ENCODE assay signal across 34 cellular contexts in the genomic region with DNA sequence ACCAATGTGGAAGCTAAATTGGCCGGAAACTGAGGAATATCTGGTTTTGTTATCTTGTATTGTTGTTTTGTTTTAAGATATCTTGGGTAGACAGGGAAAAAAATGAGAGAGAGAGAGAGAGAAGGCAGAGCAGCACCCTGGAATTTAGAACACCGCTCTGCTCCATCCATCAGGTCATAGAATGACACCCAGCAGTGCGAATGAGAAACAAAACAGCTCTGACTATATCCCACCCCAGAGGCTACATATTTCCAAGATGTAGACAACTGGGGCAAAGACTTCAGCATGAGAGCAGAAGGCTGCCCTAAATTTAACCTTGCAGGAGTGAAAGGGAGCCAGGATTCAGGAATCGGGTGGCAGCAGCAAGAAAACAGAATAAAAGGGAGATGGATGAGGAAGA. TPM values are rescaled to one million over a fixed set of nuclear protein-coding genes. Genes with fewer than 3 reads are reported as not detected.
DNase-seq lines count a peak whose midpoint lies in the region; ATAC-seq and TF ChIP-seq lines count a peak whose summit lies in the region.
"Had no signal": no experiment of that assay in that cellular context is flagged by ENCODE, and none has a peak within 500 bp of the region (broad histone marks: within the 10 kb centered on the region; RNA-seq: fewer than 3 reads in every experiment).

No MANE protein-coding gene starts in this region.

- H3K4me1 Mint-ChIP-seq in GM23338, result peaks cover 12% of the 10 kb centered on the region
- peaks cover 3 to 15% (median 15%) of the 10 kb centered on the region in 3 donors for H3K4me1 Mint-ChIP-seq in IgD-negative memory B cell
- peaks cover 2% of the 10 kb centered on the region for H3K4me1 Mint-ChIP-seq in osteocyte (ENCODE audit: unreplicated experiment)
- H3K4me1 Mint-ChIP-seq: immature natural killer cell, nephron had no signal

- H3K9me3 Mint-ChIP-seq in GM23338 (0 out of 3 replicates have a peak, but pooled peaks cover 2% of the 10 kb centered on the region), IgD-negative memory B cell (peaks cover 0 to 3% (median 0%) of the 10 kb centered on the region in 3 donors), osteocyte (ENCODE audit: unreplicated experiment) (no peaks in the 10 kb centered on the region)
- H3K9me3 Mint-ChIP-seq: activated T-helper 2 cell treated with anti-CD3 and anti-CD28 coated beads, Interferon-gamma antibody, Interleukin-2, Interleukin-4, amounts not matched to agents 10 μg/mL and 5 μg/mL and 100 μg/mL, durations not matched to agents 14 hours and 24 hours and 36 hours; T-helper 2 cell treated with Interferon-gamma antibody and Interleukin-4, amounts not matched to agents 5 μg/mL and 100 μg/mL, for 36 hours had no signal

- H3K4me3 Mint-ChIP-seq in GM23338 (no peak overlapping the region), IgD-negative memory B cell (no peak overlapping the region), osteocyte (ENCODE audit: unreplicated experiment) (no peak overlapping the region)
- H3K4me3 Mint-ChIP-seq: immature natural killer cell; nephron; stimulated activated naive B cell treated with anti-CD40 and anti-IgM and Interleukin-4, amounts not matched to agents 10 μg/mL and 1 μg/mL and 100 μg/mL, for 72 hours; T-helper 2 cell treated with Interferon-gamma antibody and Interleukin-4, amounts not matched to agents 5 μg/mL and 100 μg/mL, for 36 hours had no signal

- H3K27ac ChIP-seq in ACC112 (ENCODE audit: low read depth, low read length) (no peak overlapping the region), GM23338 (ENCODE audit: low read depth) (no peak overlapping the region)
- H3K27ac ChIP-seq: cardiac muscle cell, colonic mucosa, PC-9, skin epidermis, upper lobe of right lung had no signal

- TF ChIP-seq CTCF in GM23338 (conservative IDR thresholded peaks at IDR 0.05; ENCODE audit: low read depth in 2 of 2) (no peak), choroid plexus epithelial cell (conservative IDR thresholded peaks at IDR 0.05; ENCODE audit: low read depth, low read length) (no peak), osteocyte (IDR thresholded peaks at IDR 0.05) (no peak)

- no peaks in the 10 kb centered on the region for H4K20me1 ChIP-seq in GM23338 (replicated peaks; ENCODE audit: insufficient read depth)

- ATAC-seq in GM23338, result no peak
- ATAC-seq in GM18858 (IDR thresholded peaks at IDR 0.05; ENCODE audit: unreplicated experiment), result no peak
- no peak for ATAC-seq in SK-N-SH treated with all-trans-retinoic acid at 6 μM for 48 hours
- ATAC-seq: activated naive CD4-positive, alpha-beta T cell treated with anti-CD3 and anti-CD28 coated beads, Interleukin-2, amount 50 U/mL, for 72 hours; HCT116; left colon had no signal

- H3K4me3 ChIP-seq in ACC112 (ENCODE audit: low read depth, low read length) (no peak overlapping the region), GM23338 (no peak overlapping the region), choroid plexus epithelial cell (ENCODE audit: low read depth, low read length) (no peak overlapping the region)
- H3K4me3 ChIP-seq: cardiac muscle cell, colonic mucosa, MG63, PC-9, skin epidermis, upper lobe of right lung had no signal

- H3K27me3 ChIP-seq in ACC112 (ENCODE audit: insufficient read depth, low read length) (peaks cover 8% of the 10 kb centered on the region; the same call in 1 of the 2 replicates), GM23338 (ENCODE audit: insufficient read depth) (no peaks in the 10 kb centered on the region)
- H3K27me3 ChIP-seq: cardiac muscle cell, colonic mucosa, MG63, upper lobe of right lung had no signal

- H3K27ac Mint-ChIP-seq in GM23338, result no peak overlapping the region
- H3K27ac Mint-ChIP-seq in IgD-negative memory B cell, result peak overlapping the region in 2 of 3 donors; percentile 29 to 42
- no peak overlapping the region for H3K27ac Mint-ChIP-seq in osteocyte (ENCODE audit: unreplicated experiment)
- H3K27ac Mint-ChIP-seq: activated naive CD4-positive, alpha-beta T cell treated with anti-CD3 and anti-CD28 coated beads, Interleukin-2, amount 50 U/mL, for 72 hours; activated T-helper 2 cell treated with anti-CD3 and anti-CD28 coated beads, Interferon-gamma antibody, Interleukin-2, Interleukin-4, amounts not matched to agents 10 μg/mL and 5 μg/mL and 100 μg/mL, durations not matched to agents 14 hours and 24 hours and 36 hours; immature natural killer cell; nephron; stimulated activated naive B cell treated with anti-CD40 and anti-IgM and Interleukin-4, amounts not matched to agents 10 μg/mL and 1 μg/mL and 100 μg/mL, for 72 hours; T-helper 2 cell treated with Interferon-gamma antibody and Interleukin-4, amounts not matched to agents 5 μg/mL and 100 μg/mL, for 36 hours had no signal

- no peaks in the 10 kb centered on the region for H3K79me2 ChIP-seq in ACC112 (ENCODE audit: control insufficient read depth, insufficient read depth, low read length, unreplicated experiment)
- H3K79me2 ChIP-seq in GM23338 (replicated peaks; ENCODE audit: insufficient read depth), result no peaks in the 10 kb centered on the region

- H3K27me3 Mint-ChIP-seq in GM23338 (ENCODE audit: insufficient read depth, low read depth, poor library complexity) (peaks cover 1% of the 10 kb centered on the region), IgD-negative memory B cell (peaks cover 1% of the 10 kb centered on the region), osteocyte (ENCODE audit: unreplicated experiment) (peaks cover 45% of the 10 kb centered on the region)

- DNase-seq in GM23338 (ENCODE audit: low spot score) (no peak), choroid plexus epithelial cell (ENCODE audit: low read depth) (peak; percentile 27), NCI-H1105 (lab: John Stamatoyannopoulos, UW) (no peak), osteocyte (ENCODE audit: extremely low spot score, unreplicated experiment) (no peak)
- DNase-seq: activated CD4-positive, alpha-beta T cell treated with anti-CD3 and anti-CD28 coated beads for 1 hour; anterior cingulate cortex; colonic mucosa; effector CD4-positive, alpha-beta T cell; hypothalamus; immature natural killer cell; KG1; left colon; mammary epithelial cell; MG63; NCI-H1417; NCI-H2081; NCI-H526; NK-92 treated with Interleukin-12 subunit alpha and Interleukin-12 subunit beta, amount 100 ng/mL, for 24 hours; PC-9; SK-N-SH; stimulated activated naive B cell treated with anti-CD40 and anti-IgM and Interleukin-4, amounts not matched to agents 10 μg/mL and 1 μg/mL and 100 μg/mL, for 72 hours; substantia nigra; upper lobe of right lung had no signal

- peak overlapping the region; percentile 59 for H2AFZ ChIP-seq in ACC112 (ENCODE audit: low read length, unreplicated experiment)
- H2AFZ ChIP-seq in GM23338, result 0 out of 2 replicates have a peak overlapping the region, but pooled peaks have one; percentile 92
- H2AFZ ChIP-seq: PC-9 had no signal

- H3K36me3 Mint-ChIP-seq in GM23338 (ENCODE audit: low read depth) (no peaks in the 10 kb centered on the region), IgD-negative memory B cell (peaks cover 5% of the 10 kb centered on the region), osteocyte (ENCODE audit: unreplicated experiment) (no peaks in the 10 kb centered on the region)
- H3K36me3 Mint-ChIP-seq: activated naive CD4-positive, alpha-beta T cell treated with anti-CD3 and anti-CD28 coated beads, Interleukin-2, amount 50 U/mL, for 72 hours; immature natural killer cell had no signal

- peaks cover 3% of the 10 kb centered on the region; the same call in 1 of the 2 replicates for H3K9me2 ChIP-seq in GM23338 (ENCODE audit: insufficient read depth)
- H3K9me2 ChIP-seq: SK-N-SH had no signal

- no peak overlapping the region for H3K4me2 ChIP-seq in GM23338
- H3K4me2 ChIP-seq: PC-9, SK-N-SH had no signal

- no peaks in the 10 kb centered on the region for H3F3A ChIP-seq in GM23338 (replicated peaks; ENCODE audit: low read depth)

- H3K4me1 ChIP-seq in ACC112 (ENCODE audit: control insufficient read depth, insufficient read depth, low read length, unreplicated experiment) (no peaks in the 10 kb centered on the region), GM23338 (ENCODE audit: insufficient read depth) (no peaks in the 10 kb centered on the region)
- H3K4me1 ChIP-seq: colonic mucosa, upper lobe of right lung had no signal

- no peaks in the 10 kb centered on the region for H3K36me3 ChIP-seq in ACC112 (ENCODE audit: insufficient read depth, low read length)
- no peaks in the 10 kb centered on the region for H3K36me3 ChIP-seq in GM23338 (ENCODE audit: insufficient read depth)
- H3K36me3 ChIP-seq: cardiac muscle cell, colonic mucosa, MG63, upper lobe of right lung had no signal

TF ChIP-seq in GM23338, 12 proteins besides CTCF, POLR2A, EP300 and RAD21 (continues in another document):
- no peak for TF ChIP-seq EZH2 (IDR thresholded peaks at IDR 0.05; ENCODE audit: low read depth, unreplicated experiment)
- no peak for TF ChIP-seq ZNF114 (CRISPR knock-in tag; IDR thresholded peaks at IDR 0.05)

TF ChIP-seq in SK-N-SH treated with all-trans-retinoic acid at 6 μM for 48 hours, 23 proteins besides CTCF, POLR2A, EP300 and RAD21 (continues in another document):
- TF ChIP-seq RARB (CRISPR knock-in tag; IDR thresholded peaks at IDR 0.05) (no peak), ZNF565 (CRISPR knock-in tag; conservative IDR thresholded peaks at IDR 0.05; ENCODE audit: low read depth) (no peak), ZFP30 (CRISPR knock-in tag; IDR thresholded peaks at IDR 0.05) (no peak), PATZ1 (CRISPR knock-in tag; IDR thresholded peaks at IDR 0.05; ENCODE audit: borderline replicate concordance) (no peak), ESRRG (CRISPR knock-in tag; IDR thresholded peaks at IDR 0.05) (no peak), TCF4 (CRISPR knock-in tag; IDR thresholded peaks at IDR 0.05; ENCODE audit: borderline replicate concordance) (no peak), ZNF8 (CRISPR knock-in tag; IDR thresholded peaks at IDR 0.05) (no peak), SNAI2 (CRISPR knock-in tag; IDR thresholded peaks at IDR 0.05) (no peak), ZFP3 (CRISPR knock-in tag; IDR thresholded peaks at IDR 0.05) (no peak)

RNA-seq across cellular contexts. Expression of gene TNFSF13B, which starts 46.4 kb away (rescaled TPM):
- total RNA-seq in GM23338 (2014; rRNA removed; shearing (Covaris generic)), result 0.10 TPM in 1 of 2 replicates, not detected in the other
- polyA plus RNA-seq in GM23338 (2016; fragmentation: Nextera tagmentation; extraction: Ambion mirVana) (0.55 TPM in 1 of 2 replicates, not detected in the other), IgD-negative memory B cell (7.2 TPM)
- 1.1 and 1.7 TPM in 2 replicates for total RNA-seq in osteocyte

Comparison
In these comparisons a context has a peak if more than half of its experiments do, and no peak if none do; other contexts are left out.
1. H3K27ac Mint-ChIP-seq: peak in IgD-negative memory B cell (2 of 3); none in GM23338 (single experiment) and osteocyte (single experiment).